Comparison of ENCODE assay signal across 8 cellular contexts in genomic region chr19:8001995-8002849, GRCh38. TPM values are rescaled to one million over a fixed set of nuclear protein-coding genes. Genes with fewer than 3 reads are reported as not detected.
A peak's percentile ranks its signal among the peaks of the same experiment; 100 is the strongest.
DNase-seq lines count a peak whose midpoint lies in the region; ATAC-seq and TF ChIP-seq lines count a peak whose summit lies in the region.

No MANE protein-coding gene starts in this region.

- H3K4me1 Mint-ChIP-seq in activated naive CD8-positive, alpha-beta T cell (ENCODE audit: low read depth) = peaks cover 53% of the 10 kb centered on the region

- H3K9me3 Mint-ChIP-seq in activated naive CD8-positive, alpha-beta T cell (ENCODE audit: low read depth) = no peaks in the 10 kb centered on the region

- peaks cover 22% of the 10 kb centered on the region for H3K4me1 ChIP-seq in ovary (ENCODE audit: insufficient read depth)
- peaks cover 29 to 46% of the 10 kb centered on the region in 2 donors for H3K4me1 ChIP-seq in thoracic aorta (ENCODE audit: control insufficient read depth in 1 of 2, low read depth in 2 of 2)

- H3K27ac Mint-ChIP-seq in activated naive CD8-positive, alpha-beta T cell = peak overlapping the region; percentile 78

- peak; percentile 99 for TF ChIP-seq CTCF in LNCAP (IDR thresholded peaks at IDR 0.05)
- peak; percentile 82 to 98 (median 87) for TF ChIP-seq CTCF in ovary (IDR thresholded peaks at IDR 0.05)
- peak; percentile 95 for TF ChIP-seq CTCF in thoracic aorta (IDR thresholded peaks at IDR 0.05)

- H3K9me3 ChIP-seq in ovary (no peaks in the 10 kb centered on the region), thoracic aorta (no peaks in the 10 kb centered on the region)

- DNase-seq in NCI-H2171 treated with DMSO at 0.1 percent for 48 hours (lab: John Stamatoyannopoulos, UW) = peak; percentile 17
- no peak for DNase-seq in NCI-H2171 (lab: John Stamatoyannopoulos, UW)
- DNase-seq in SKM-1 (lab: John Stamatoyannopoulos, UW; ENCODE audit: unreplicated experiment) = peak; percentile 75
- peak; percentile 96 for DNase-seq in Right ventricle myocardium inferior (ENCODE audit: missing footprints)
- peak; percentile 64 to 91 (median 79) for DNase-seq in ovary
- DNase-seq in thoracic aorta (ENCODE audit: low spot score) = peak; percentile 11

- H3K36me3 ChIP-seq in ovary (no peaks in the 10 kb centered on the region), thoracic aorta (no peaks in the 10 kb centered on the region)

- peaks cover 1% of the 10 kb centered on the region for H3K36me3 Mint-ChIP-seq in activated naive CD8-positive, alpha-beta T cell

- H3K27ac ChIP-seq in ovary (peak overlapping the region in 1 of 2 donors; percentile 34), thoracic aorta (peak overlapping the region; percentile 43 to 50)

- H3K4me3 ChIP-seq in ovary (peak overlapping the region; percentile 18), thoracic aorta (peak overlapping the region; percentile 63)

- no peaks in the 10 kb centered on the region for H3K27me3 Mint-ChIP-seq in activated naive CD8-positive, alpha-beta T cell

- TF ChIP-seq EP300 in ovary (IDR thresholded peaks at IDR 0.05) = no peak

- TF ChIP-seq POLR2A in ovary (IDR thresholded peaks at IDR 0.05) = no peak

- H3K27me3 ChIP-seq in ovary (no peaks in the 10 kb centered on the region), thoracic aorta (replicated peaks; ENCODE audit: insufficient read depth) (no peaks in the 10 kb centered on the region)

- intact Hi-C loops in Right ventricle myocardium inferior (cut with DNase I) (loop anchor here (1.0 to 10.0 kb wide), 4 partner anchors 28 to 250 kb away; partner anchors contain the start of gene EVI5L), ovary (cut with DNase I) (loop anchor here in 1 of 4 donors (10.0 kb wide), 1 partner anchor 57 kb away; the partner anchor contains the start of gene TIMM44)

- H3K4me3 Mint-ChIP-seq in activated naive CD8-positive, alpha-beta T cell = peak overlapping the region; percentile 87

- ATAC-seq in Right ventricle myocardium inferior = peak; percentile 75
- no peak for ATAC-seq in thoracic aorta (ENCODE audit: insufficient number of reproducible peaks, low FRiP score, low read depth)

- 5 to 7% (median 6%) methylated on average over 27 of the region's 27 CpGs for WGBS in ovary, 3 donors

RNA-seq across cellular contexts. Expression of gene ELAVL1, which starts 3.2 kb away (rescaled TPM):
- total RNA-seq in Right ventricle myocardium inferior (55.1 TPM), ovary (10 to 100 TPM; 13.8 to 78.4 (median 65.6) TPM), thoracic aorta (10 to 100 TPM; 33.6 to 39.2 TPM)
- polyA plus RNA-seq in ovary = 10 to 100 TPM; 25.3 to 46.5 TPM

RNA-seq across cellular contexts. Expression of gene CCL25, which starts 50.3 kb away (rescaled TPM):
- total RNA-seq in Right ventricle myocardium inferior = not detected
- not detected for total RNA-seq in ovary
- polyA plus RNA-seq in ovary = not detected
- total RNA-seq in thoracic aorta = not detected

RNA-seq across cellular contexts. Expression of gene TIMM44, which starts 58.8 kb away (rescaled TPM):
- total RNA-seq in Right ventricle myocardium inferior = 111 TPM
- total RNA-seq in ovary = 100 to 1,000 TPM in 1 of 7 donors, 10 to 100 TPM in 6; 43.4 to 110 (median 51.8) TPM
- 10 to 100 TPM; 29.8 to 48.4 TPM for polyA plus RNA-seq in ovary
- 10 to 100 TPM; 51.2 to 77.6 TPM for total RNA-seq in thoracic aorta
